1 cellular context compared by ENCODE assay signal in genomic region chr7:117045927-117046710, GRCh38.
TF ChIP-seq lines count a peak whose summit lies in the region.

No MANE protein-coding gene starts in this region.

TF ChIP-seq in K562, 482 proteins besides CTCF, POLR2A, EP300 and RAD21 (continued from another document and continues in another):
- TF ChIP-seq JUND (IDR thresholded peaks at IDR 0.05; ENCODE audit: borderline replicate concordance, low read depth, low read length) (peak; percentile 20; the same call in 1 of the 2 replicates), JUND (tag; IDR thresholded peaks at IDR 0.05; ENCODE audit: borderline replicate concordance, low read depth, low read length) (no peak), MEIS2 (IDR thresholded peaks at IDR 0.05; ENCODE audit: partially characterized antibody) (peak; percentile 30), ZNF717 (CRISPR knock-in tag; IDR thresholded peaks at IDR 0.05) (no peak), BRF2 (IDR thresholded peaks at IDR 0.05; ENCODE audit: borderline replicate concordance, insufficient read depth, insufficient read length) (no peak), ERF (CRISPR knock-in tag; IDR thresholded peaks at IDR 0.05) (no peak), DPF2 (IDR thresholded peaks at IDR 0.05) (peak; percentile 35), THRB (CRISPR knock-in tag; conservative IDR thresholded peaks at IDR 0.05) (no peak), GABPB1 (CRISPR knock-in tag; IDR thresholded peaks at IDR 0.05) (no peak), ATF2 (CRISPR knock-in tag; IDR thresholded peaks at IDR 0.05) (no peak), ZFP1 (CRISPR knock-in tag; IDR thresholded peaks at IDR 0.05) (no peak), TCFL5 (CRISPR knock-in tag; conservative IDR thresholded peaks at IDR 0.05) (no peak), ZBTB34 (CRISPR knock-in tag; IDR thresholded peaks at IDR 0.05) (no peak), ZEB2 (IDR thresholded peaks at IDR 0.05) (peak; percentile 85), ZNF316 (IDR thresholded peaks at IDR 0.05) (peak; percentile 33; the same call in 1 of the 2 replicates), ZNF263 (CRISPR knock-in tag; IDR thresholded peaks at IDR 0.05; ENCODE audit: borderline replicate concordance) (no peak), CBX3 (IDR thresholded peaks at IDR 0.05; ENCODE audit: borderline replicate concordance in 1 of 2, low read length in 2 of 2) (no peak), NFE2 (IDR thresholded peaks at IDR 0.05; ENCODE audit: low read depth) (peak; percentile 72), HDAC1 (IDR thresholded peaks at IDR 0.05) (0 out of 4 replicates have a peak, but pooled peaks of 1 of the 2 experiments have one; percentile 15), FOSL1 (tag; conservative IDR thresholded peaks at IDR 0.05) (peak; percentile 43), RFX7 (CRISPR knock-in tag; IDR thresholded peaks at IDR 0.05) (no peak), ZBTB33 (CRISPR knock-in tag; IDR thresholded peaks at IDR 0.05) (no peak), DEAF1 (CRISPR knock-in tag; IDR thresholded peaks at IDR 0.05) (no peak), CHAMP1 (IDR thresholded peaks at IDR 0.05) (no peak), TEAD4 (IDR thresholded peaks at IDR 0.05; ENCODE audit: low read length) (peak; percentile 77), TEAD4 (CRISPR knock-in tag; IDR thresholded peaks at IDR 0.05; ENCODE audit: borderline replicate concordance) (no peak), ZNF324 (CRISPR knock-in tag; IDR thresholded peaks at IDR 0.05) (no peak), ZNF274 (IDR thresholded peaks at IDR 0.05; ENCODE audit: borderline replicate concordance, low read depth, low read length) (no peak), KDM2B (CRISPR knock-in tag; IDR thresholded peaks at IDR 0.05) (no peak), MAZ (CRISPR knock-in tag; conservative IDR thresholded peaks at IDR 0.05 in 1 of 2, IDR thresholded peaks at IDR 0.05 in 1 of 2) (0 out of 4 replicates have a peak, but pooled peaks of 1 of the 2 experiments have one; percentile 47), MAFK (IDR thresholded peaks at IDR 0.05; ENCODE audit: low read length) (0 out of 2 replicates have a peak, but pooled peaks have one; percentile 24), TCF3 (CRISPR knock-in tag; IDR thresholded peaks at IDR 0.05) (peak; percentile 86), MAX (CRISPR knock-in tag; IDR thresholded peaks at IDR 0.05) (peak; percentile 62; the same call in 1 of the 2 replicates), ZNF740 (CRISPR knock-in tag; IDR thresholded peaks at IDR 0.05) (no peak), ZNF740 (tag; IDR thresholded peaks at IDR 0.05) (no peak), RCOR1 (IDR thresholded peaks at IDR 0.05; ENCODE audit: borderline replicate concordance in 1 of 2, low read depth in 2 of 2, low read length in 2 of 2) (peak in 1 of 2 experiments; percentile 46; a peak in 1 of 4 replicates), ZKSCAN8 (CRISPR knock-in tag; IDR thresholded peaks at IDR 0.05) (no peak), POU5F1 (IDR thresholded peaks at IDR 0.05; ENCODE audit: borderline replicate concordance, low read depth, low read length, partially characterized antibody) (no peak), SREBF1 (IDR thresholded peaks at IDR 0.05; ENCODE audit: borderline replicate concordance, low read depth, low read length) (no peak), ETV5 (CRISPR knock-in tag; IDR thresholded peaks at IDR 0.05; ENCODE audit: low read depth) (0 out of 2 replicates have a peak, but pooled peaks have one; percentile 48), PML (IDR thresholded peaks at IDR 0.05; ENCODE audit: low read length) (peak; percentile 38; the same call in 1 of the 2 replicates), E2F6 (IDR thresholded peaks at IDR 0.05; ENCODE audit: borderline replicate concordance in 1 of 2, extremely low read depth in 1 of 2, insufficient read depth in 1 of 2, insufficient read length in 1 of 2, low read depth in 1 of 2, low read length in 1 of 2, poor library complexity in 1 of 2, severe bottlenecking in 1 of 2) (no peak), MECOM (CRISPR knock-in tag; IDR thresholded peaks at IDR 0.05) (0 out of 2 replicates have a peak, but pooled peaks have one; percentile 44), TCF7 (IDR thresholded peaks at IDR 0.05; ENCODE audit: borderline replicate concordance) (no peak), ZBTB2 (IDR thresholded peaks at IDR 0.05) (no peak), NCOR1 (IDR thresholded peaks at IDR 0.05) (0 out of 2 replicates have a peak, but pooled peaks have one; percentile 24), SMARCE1 (IDR thresholded peaks at IDR 0.05) (peak; percentile 65; the same call in 1 of the 2 replicates), ZNF512 (tag; IDR thresholded peaks at IDR 0.05) (no peak), FOXM1 (IDR thresholded peaks at IDR 0.05; ENCODE audit: low read depth) (peak; percentile 87; the same call in 1 of the 2 replicates), FOXM1 (CRISPR knock-in tag; IDR thresholded peaks at IDR 0.05; ENCODE audit: low read depth) (no peak), XRCC4 (IDR thresholded peaks at IDR 0.05; ENCODE audit: extremely low read depth, insufficient read depth, insufficient read length) (no peak), NFE2L1 (tag; IDR thresholded peaks at IDR 0.05; ENCODE audit: borderline replicate concordance, low read depth) (no peak)
